ENCODE assay signal across 21 cellular contexts in the genomic region with DNA sequence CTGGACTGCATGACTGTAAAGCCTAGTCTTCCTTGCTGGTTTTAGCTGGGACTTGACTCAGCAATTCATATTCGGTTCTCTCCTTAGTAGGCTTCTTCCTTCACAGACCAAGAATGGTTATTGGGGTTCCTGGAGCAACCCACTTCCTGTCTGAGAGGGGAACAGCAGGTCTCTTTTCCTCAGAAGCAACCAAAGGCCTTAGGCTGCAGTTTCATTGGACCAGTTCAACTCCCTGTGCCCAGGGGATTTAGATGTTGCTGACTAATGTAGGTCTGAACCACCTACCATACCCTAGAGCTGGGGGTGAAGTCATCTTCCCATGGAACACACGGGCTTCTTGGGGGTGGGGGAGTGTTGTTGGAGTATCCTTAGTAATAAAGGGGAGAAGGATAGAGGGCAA.
DNase-seq lines count a peak whose midpoint lies in the region; ATAC-seq and TF ChIP-seq lines count a peak whose summit lies in the region.
"Had no signal": no experiment of that assay in that cellular context is flagged by ENCODE, and none has a peak within 500 bp of the region (broad histone marks: within the 10 kb centered on the region; RNA-seq: fewer than 3 reads in every experiment).

No MANE protein-coding gene starts in this region.

- H2AK5ac ChIP-seq in neuronal stem cell (ENCODE audit: low read depth, low read length): no peak overlapping the region

- H3K9ac ChIP-seq in neuronal stem cell (ENCODE audit: low read depth, low read length, poor library complexity): no peak overlapping the region

- no peak for ATAC-seq in GM18909 (IDR thresholded peaks at IDR 0.05; ENCODE audit: poor library complexity, unreplicated experiment)
- ATAC-seq: mucosa of descending colon had no signal

- no peaks in the 10 kb centered on the region for H3K79me1 ChIP-seq in neuronal stem cell (ENCODE audit: low read depth, low read length)

- H2BK12ac ChIP-seq in neuronal stem cell (ENCODE audit: low read length): no peak overlapping the region

- H3K14ac ChIP-seq in neuronal stem cell (ENCODE audit: low read length): no peak overlapping the region

- no peak overlapping the region for H3K18ac ChIP-seq in neuronal stem cell (ENCODE audit: low read length)

- H2BK120ac ChIP-seq in neuronal stem cell (ENCODE audit: low read depth, low read length): no peak overlapping the region

- H3K36me3 ChIP-seq in neuronal stem cell (replicated peaks in 1 of 2; ENCODE audit: control insufficient read depth in 2 of 2, insufficient read depth in 2 of 2, low read length in 2 of 2): no peaks in the 10 kb centered on the region
- H3K36me3 ChIP-seq: left ventricle myocardium inferior, neutrophil, Peyer's patch, uterus had no signal

- TF ChIP-seq CTCF in epithelial cell of esophagus (IDR thresholded peaks at IDR 0.05; ENCODE audit: insufficient read depth, low read depth, low read length, missing control alignments): no peak

- H3K4me2 ChIP-seq in neuronal stem cell (ENCODE audit: insufficient read depth, low read length, poor library complexity, severe bottlenecking): no peak overlapping the region

- no peak overlapping the region for H2AFZ ChIP-seq in neuronal stem cell (ENCODE audit: low read length)

- no peak overlapping the region for H3K4ac ChIP-seq in neuronal stem cell (ENCODE audit: low read length)

- H4K91ac ChIP-seq in neuronal stem cell (ENCODE audit: low read depth, low read length, poor library complexity): no peak overlapping the region

- no peak overlapping the region for H3K4me3 ChIP-seq in epithelial cell of esophagus (ENCODE audit: low read length)
- no peak overlapping the region for H3K4me3 ChIP-seq in neuronal stem cell (ENCODE audit: low read length in 2 of 2)
- H3K4me3 ChIP-seq: left ventricle myocardium inferior, mucosa of descending colon, Peyer's patch, SK-N-MC, uterus had no signal

- H4K8ac ChIP-seq in neuronal stem cell (ENCODE audit: low read depth, low read length): no peak overlapping the region

- no peaks in the 10 kb centered on the region for H3K27me3 ChIP-seq in neuronal stem cell (ENCODE audit: control insufficient read depth in 3 of 3, insufficient read depth in 3 of 3, low read depth in 1 of 3, low read length in 3 of 3)
- H3K27me3 ChIP-seq: neutrophil, Peyer's patch, uterus had no signal

- no peaks in the 10 kb centered on the region for H3K9me3 ChIP-seq in neuronal stem cell (replicated peaks in 1 of 2; ENCODE audit: control insufficient read depth in 2 of 2, insufficient read depth in 1 of 2, low read depth in 1 of 2, low read length in 2 of 2)
- H3K9me3 ChIP-seq: left ventricle myocardium inferior, mucosa of descending colon, neutrophil, Peyer's patch, uterus had no signal

- H2BK5ac ChIP-seq in neuronal stem cell (ENCODE audit: low read length): no peak overlapping the region

- no CpG with 5 or more reads among the region's 2 CpGs for WGBS in neuronal stem cell (ENCODE audit: extremely low coverage in 2 of 2, insufficient read length in 2 of 2, insufficient replicate concordance in 1 of 2), 2 donors

- H3K4me1 ChIP-seq in neuronal stem cell (ENCODE audit: control insufficient read depth in 2 of 2, insufficient read depth in 1 of 2, low read depth in 1 of 2, low read length in 2 of 2): no peaks in the 10 kb centered on the region
- H3K4me1 ChIP-seq: left ventricle myocardium inferior, Peyer's patch, uterus had no signal

- peak; percentile 4 for DNase-seq in A172 (ENCODE audit: low spot score)
- DNase-seq in Daoy (ENCODE audit: low read depth): peak; percentile 2
- DNase-seq in MV-4-11 (lab: John Stamatoyannopoulos, UW): peak; percentile 67
- DNase-seq in epithelial cell of esophagus (ENCODE audit: low read depth): peak; percentile 40
- no peak for DNase-seq in neuronal stem cell (ENCODE audit: low spot score)
- DNase-seq in GOT3 (lab: John Stamatoyannopoulos, UW): no peak
- no peak for DNase-seq in pons (ENCODE audit: low spot score)
- DNase-seq: activated CD4-positive, alpha-beta T cell treated with anti-CD3 and anti-CD28 coated beads for 4 hours; activated CD8-positive, alpha-beta memory T cell treated with anti-CD3 and anti-CD28 coated beads, Interleukin-2, amount 50 U/mL, for 48 hours; activated gamma-delta T cell treated with Interleukin-2 at 50 U/mL for 16 hours; anterior cingulate cortex; effector CD4-positive, alpha-beta T cell; left ventricle myocardium inferior; mucosa of descending colon; NCI-H1694; NCI-H226; Peyer's patch; uterus had no signal

- H3K23ac ChIP-seq in neuronal stem cell (ENCODE audit: low read depth, low read length, poor library complexity): no peak overlapping the region

- no peak overlapping the region for H2BK15ac ChIP-seq in neuronal stem cell (ENCODE audit: low read length)

- no peak overlapping the region for H3K27ac ChIP-seq in neuronal stem cell (replicated peaks; ENCODE audit: low read length)
- H3K27ac ChIP-seq: left ventricle myocardium inferior, neutrophil, Peyer's patch, SK-N-MC, uterus had no signal

Comparison
In these comparisons a context has a peak if more than half of its experiments do, and no peak if none do; other contexts are left out.
1. DNase-seq: peak in A172 (single experiment), Daoy (single experiment), MV-4-11 (single experiment) and epithelial cell of esophagus (single experiment); none in neuronal stem cell (single experiment), GOT3 (single experiment) and pons (single experiment).